In the genomic region with DNA sequence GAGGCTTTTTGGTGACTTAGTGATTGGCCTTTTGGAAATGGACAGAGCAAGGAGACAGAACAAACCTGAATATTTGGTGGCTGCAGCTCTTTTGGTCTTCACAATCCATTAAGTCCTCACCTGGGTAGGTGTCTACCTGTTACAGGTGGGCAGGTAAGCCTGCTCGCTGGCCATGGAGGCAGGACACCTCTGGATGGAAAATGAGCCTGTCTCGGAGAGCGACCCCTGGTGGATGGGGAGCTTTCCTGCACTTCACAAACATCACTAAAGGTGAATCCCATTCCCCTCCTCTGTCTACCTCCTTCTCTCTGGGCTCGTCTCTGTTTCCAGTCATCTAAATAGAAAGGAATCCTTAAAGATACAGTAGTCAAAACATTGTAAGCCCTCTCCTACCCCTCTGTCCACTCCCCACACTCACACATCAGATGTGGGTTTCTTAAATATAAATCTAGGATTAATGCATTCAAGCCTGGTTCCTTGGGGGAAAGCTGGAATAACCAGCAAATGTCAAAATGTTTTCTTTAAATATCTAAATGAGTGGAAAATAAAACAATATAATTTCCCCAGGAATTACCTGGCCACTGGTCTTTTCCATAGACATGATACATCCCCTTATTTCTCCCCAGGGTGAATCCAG, we compare ENCODE assay signal across 9 cellular contexts.
DNase-seq lines count a peak whose midpoint lies in the region; ATAC-seq and TF ChIP-seq lines count a peak whose summit lies in the region.
"Had no signal": no experiment of that assay in that cellular context is flagged by ENCODE, and none has a peak within 500 bp of the region (broad histone marks: within the 10 kb centered on the region; RNA-seq: fewer than 3 reads in every experiment).

No MANE protein-coding gene starts in this region.

- H3K9me2 ChIP-seq in DOHH2 (replicated peaks; ENCODE audit: control insufficient read depth, low read length): no peaks in the 10 kb centered on the region

- no peak for ATAC-seq in GM21528 (IDR thresholded peaks at IDR 0.05; ENCODE audit: low FRiP score, unreplicated experiment)
- ATAC-seq in HG03045 (IDR thresholded peaks at IDR 0.05; ENCODE audit: unreplicated experiment): no peak

- no peak overlapping the region for H3K23ac ChIP-seq in trophoblast cell (ENCODE audit: low read length)

- H2BK120ac ChIP-seq in trophoblast cell (ENCODE audit: insufficient read depth, low read length, poor library complexity): no peak overlapping the region

- H4K12ac ChIP-seq in trophoblast cell (ENCODE audit: low read depth, low read length): no peak overlapping the region

- no CpG with 5 or more reads among the region's 4 CpGs for WGBS in trophoblast cell (ENCODE audit: extremely low coverage, insufficient coverage, insufficient read length)

- H3K4me3 ChIP-seq in DOHH2 (ENCODE audit: low read length): no peak overlapping the region
- H3K4me3 ChIP-seq in trophoblast cell (ENCODE audit: low read depth, low read length): no peak overlapping the region
- H3K4me3 ChIP-seq: SJSA1 had no signal

- peak; percentile 91 for TF ChIP-seq CTCF in DOHH2 (IDR thresholded peaks at IDR 0.05; ENCODE audit: low read depth, low read length, poor library complexity, severe bottlenecking)

- H2AFZ ChIP-seq in trophoblast cell (ENCODE audit: insufficient read depth, low read length, poor library complexity): no peak overlapping the region

- H3K27ac ChIP-seq in DOHH2 (ENCODE audit: low read depth, low read length): no peak overlapping the region
- H3K27ac ChIP-seq in trophoblast cell (ENCODE audit: low read depth, low read length): no peak overlapping the region
- H3K27ac ChIP-seq: SJSA1 had no signal

- H3K79me2 ChIP-seq in DOHH2 (ENCODE audit: control insufficient read depth, low read length) (no peaks in the 10 kb centered on the region), trophoblast cell (ENCODE audit: control insufficient read depth, insufficient read depth, low read length, poor library complexity) (no peaks in the 10 kb centered on the region)

- H4K91ac ChIP-seq in trophoblast cell (ENCODE audit: low read depth, low read length): no peak overlapping the region

- H3K4me1 ChIP-seq in DOHH2 (ENCODE audit: control insufficient read depth, low read length): no peaks in the 10 kb centered on the region
- H3K4me1 ChIP-seq in trophoblast cell (ENCODE audit: control insufficient read depth in 1 of 2, insufficient read depth in 2 of 2, low read length in 2 of 2): no peaks in the 10 kb centered on the region
- H3K4me1 ChIP-seq: SJSA1 had no signal

- H3K36me3 ChIP-seq in DOHH2 (ENCODE audit: control insufficient read depth, low read length) (no peaks in the 10 kb centered on the region), trophoblast cell (ENCODE audit: control insufficient read depth in 1 of 2, insufficient read depth in 2 of 2, low read length in 2 of 2) (no peaks in the 10 kb centered on the region)
- H3K36me3 ChIP-seq: SJSA1 had no signal

- H3K27me3 ChIP-seq in DOHH2 (ENCODE audit: control insufficient read depth, low read length): no peaks in the 10 kb centered on the region
- H3K27me3 ChIP-seq in trophoblast cell (ENCODE audit: insufficient read depth, low read length): no peaks in the 10 kb centered on the region

- no peak overlapping the region for H3K14ac ChIP-seq in trophoblast cell (ENCODE audit: low read length)

- H2BK12ac ChIP-seq in trophoblast cell (ENCODE audit: low read length): no peak overlapping the region

- H4K8ac ChIP-seq in trophoblast cell (ENCODE audit: low read depth, low read length): no peak overlapping the region

- H3K4me2 ChIP-seq in DOHH2 (ENCODE audit: low read length) (no peak overlapping the region), trophoblast cell (ENCODE audit: low read length) (no peak overlapping the region)

- H3K4ac ChIP-seq in trophoblast cell (ENCODE audit: low read depth, low read length): no peak overlapping the region

- no peaks in the 10 kb centered on the region for H3F3A ChIP-seq in DOHH2 (ENCODE audit: control insufficient read depth, insufficient read depth)

- H3K79me1 ChIP-seq in trophoblast cell (ENCODE audit: low read length): no peaks in the 10 kb centered on the region

- no peaks in the 10 kb centered on the region for H4K20me1 ChIP-seq in DOHH2 (ENCODE audit: control insufficient read depth, insufficient read depth, low read depth, low read length)

- in situ Hi-C loops in KBM-7 (cut with MboI; ENCODE audit: low pct_unique_long_range_greater_than_20kb, low sequenced_read_pairs): no loop called here

- H3K9me3 ChIP-seq in DOHH2 (ENCODE audit: control insufficient read depth, insufficient read depth, low read length) (no peaks in the 10 kb centered on the region), trophoblast cell (ENCODE audit: insufficient read depth, low read depth, low read length) (no peaks in the 10 kb centered on the region)
- H3K9me3 ChIP-seq: SJSA1 had no signal

- no peak overlapping the region for H3K9ac ChIP-seq in trophoblast cell (ENCODE audit: low read length)

- DNase-seq in KBM-7 (peak; percentile 50), trophoblast cell (peak; percentile 15 to 66), pons (ENCODE audit: low spot score) (no peak)
- DNase-seq in activated CD4-positive, CD25-positive, alpha-beta regulatory T cell treated with anti-CD3 and anti-CD28 coated beads, Interleukin-2, amount 50 U/mL, for 16 hours (ENCODE audit: low read depth, low spot score): peak; percentile 44
- peak; percentile 33 for DNase-seq in effector CD8-positive, alpha-beta T cell (lab: John Stamatoyannopoulos, UW)

- no peak overlapping the region for H3K18ac ChIP-seq in trophoblast cell (ENCODE audit: low read length)

- H2AK5ac ChIP-seq in trophoblast cell (ENCODE audit: low read length): no peak overlapping the region

- H2BK5ac ChIP-seq in trophoblast cell (ENCODE audit: low read depth, low read length, poor library complexity): no peak overlapping the region
